Comparison of ENCODE assay signal across 1 cellular context in the genomic region with DNA sequence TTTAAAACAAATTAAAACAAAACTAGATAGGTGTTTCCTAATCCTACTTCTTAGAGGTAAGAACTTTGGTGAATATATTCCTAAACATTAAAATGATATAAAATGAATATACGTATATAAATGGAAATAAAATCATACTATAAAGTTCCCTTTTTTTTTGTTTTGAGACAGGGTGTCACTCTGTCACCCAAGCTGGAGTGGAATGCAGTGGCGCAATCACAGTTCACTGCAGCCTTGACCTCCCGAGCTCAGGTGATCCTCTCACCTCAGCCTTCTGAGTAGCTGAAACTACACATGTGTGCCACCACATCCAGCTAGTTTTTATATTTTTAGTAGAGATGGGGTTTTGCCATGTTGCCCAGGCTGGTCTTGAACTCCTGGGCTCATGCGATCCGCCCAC.
A peak's percentile ranks its signal among the peaks of the same experiment; 100 is the strongest.
TF ChIP-seq lines count a peak whose summit lies in the region.

No MANE protein-coding gene starts in this region.

TF ChIP-seq in HepG2, 621 proteins besides CTCF, POLR2A, EP300 and RAD21 (continues in another document):
- TF ChIP-seq THAP11 (CRISPR knock-in tag; IDR thresholded peaks at IDR 0.05) = no peak
- TF ChIP-seq RBM22 (optimal IDR thresholded peaks at IDR 0.05; ENCODE audit: low read length) = no peak
- TF ChIP-seq, protein P1, sequence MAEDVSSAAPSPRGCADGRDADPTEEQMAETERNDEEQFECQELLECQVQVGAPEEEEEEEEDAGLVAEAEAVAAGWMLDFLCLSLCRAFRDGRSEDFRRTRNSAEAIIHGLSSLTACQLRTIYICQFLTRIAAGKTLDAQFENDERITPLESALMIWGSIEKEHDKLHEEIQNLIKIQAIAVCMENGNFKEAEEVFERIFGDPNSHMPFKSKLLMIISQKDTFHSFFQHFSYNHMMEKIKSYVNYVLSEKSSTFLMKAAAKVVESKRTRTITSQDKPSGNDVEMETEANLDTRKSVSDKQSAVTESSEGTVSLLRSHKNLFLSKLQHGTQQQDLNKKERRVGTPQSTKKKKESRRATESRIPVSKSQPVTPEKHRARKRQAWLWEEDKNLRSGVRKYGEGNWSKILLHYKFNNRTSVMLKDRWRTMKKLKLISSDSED (CRISPR knock-in tag; IDR thresholded peaks at IDR 0.05) = no peak
- TF ChIP-seq ZNF232 (CRISPR knock-in tag; IDR thresholded peaks at IDR 0.05; ENCODE audit: borderline replicate concordance) = no peak
- TF ChIP-seq ZBTB20 (CRISPR knock-in tag; IDR thresholded peaks at IDR 0.05; ENCODE audit: borderline replicate concordance, low read depth) = no peak
- TF ChIP-seq, protein P2, sequence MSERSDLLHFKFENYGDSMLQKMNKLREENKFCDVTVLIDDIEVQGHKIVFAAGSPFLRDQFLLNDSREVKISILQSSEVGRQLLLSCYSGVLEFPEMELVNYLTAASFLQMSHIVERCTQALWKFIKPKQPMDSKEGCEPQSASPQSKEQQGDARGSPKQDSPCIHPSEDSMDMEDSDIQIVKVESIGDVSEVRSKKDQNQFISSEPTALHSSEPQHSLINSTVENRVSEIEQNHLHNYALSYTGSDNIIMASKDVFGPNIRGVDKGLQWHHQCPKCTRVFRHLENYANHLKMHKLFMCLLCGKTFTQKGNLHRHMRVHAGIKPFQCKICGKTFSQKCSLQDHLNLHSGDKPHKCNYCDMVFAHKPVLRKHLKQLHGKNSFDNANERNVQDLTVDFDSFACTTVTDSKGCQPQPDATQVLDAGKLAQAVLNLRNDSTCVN (CRISPR knock-in tag; IDR thresholded peaks at IDR 0.05; ENCODE audit: borderline replicate concordance) = no peak
- no peak for TF ChIP-seq RFX5 (IDR thresholded peaks at IDR 0.05; ENCODE audit: low read depth, low read length)
- TF ChIP-seq GATAD1 (CRISPR knock-in tag; IDR thresholded peaks at IDR 0.05) = no peak
- no peak for TF ChIP-seq ZNF737 (CRISPR knock-in tag; IDR thresholded peaks at IDR 0.05; ENCODE audit: borderline replicate concordance)
- TF ChIP-seq ZNF652 (CRISPR knock-in tag; IDR thresholded peaks at IDR 0.05; ENCODE audit: borderline replicate concordance, low read depth) = no peak
- peak; percentile 85 for TF ChIP-seq CEBPG (CRISPR knock-in tag; IDR thresholded peaks at IDR 0.05)
- TF ChIP-seq TEAD3 (CRISPR knock-in tag; optimal IDR thresholded peaks at IDR 0.05; ENCODE audit: borderline replicate concordance) = peak; percentile 85
- no peak for TF ChIP-seq ZNF263 (CRISPR knock-in tag; IDR thresholded peaks at IDR 0.05)
- TF ChIP-seq, protein P3, sequence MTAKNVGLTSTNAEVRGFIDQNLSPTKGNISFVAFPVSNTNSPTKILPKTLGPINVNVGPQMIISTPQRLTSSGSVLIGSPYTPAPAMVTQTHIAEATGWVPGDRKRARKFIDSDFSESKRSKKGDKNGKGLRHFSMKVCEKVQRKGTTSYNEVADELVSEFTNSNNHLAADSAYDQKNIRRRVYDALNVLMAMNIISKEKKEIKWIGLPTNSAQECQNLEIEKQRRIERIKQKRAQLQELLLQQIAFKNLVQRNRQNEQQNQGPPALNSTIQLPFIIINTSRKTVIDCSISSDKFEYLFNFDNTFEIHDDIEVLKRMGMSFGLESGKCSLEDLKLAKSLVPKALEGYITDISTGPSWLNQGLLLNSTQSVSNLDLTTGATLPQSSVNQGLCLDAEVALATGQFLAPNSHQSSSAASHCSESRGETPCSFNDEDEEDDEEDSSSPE (CRISPR knock-in tag; IDR thresholded peaks at IDR 0.05) = no peak
- no peak for TF ChIP-seq MAZ (IDR thresholded peaks at IDR 0.05; ENCODE audit: borderline replicate concordance, low read depth, low read length)
- TF ChIP-seq MAZ (CRISPR knock-in tag; IDR thresholded peaks at IDR 0.05; ENCODE audit: low read depth) = no peak
- peak; percentile 23; the same call in 1 of the 2 replicates for TF ChIP-seq HNF4A (CRISPR knock-in tag; IDR thresholded peaks at IDR 0.05)
- TF ChIP-seq ZNF326 (CRISPR knock-in tag; IDR thresholded peaks at IDR 0.05; ENCODE audit: borderline replicate concordance) = no peak
- TF ChIP-seq SAP130 (CRISPR knock-in tag; IDR thresholded peaks at IDR 0.05; ENCODE audit: low read depth) = no peak
- TF ChIP-seq, protein P4, sequence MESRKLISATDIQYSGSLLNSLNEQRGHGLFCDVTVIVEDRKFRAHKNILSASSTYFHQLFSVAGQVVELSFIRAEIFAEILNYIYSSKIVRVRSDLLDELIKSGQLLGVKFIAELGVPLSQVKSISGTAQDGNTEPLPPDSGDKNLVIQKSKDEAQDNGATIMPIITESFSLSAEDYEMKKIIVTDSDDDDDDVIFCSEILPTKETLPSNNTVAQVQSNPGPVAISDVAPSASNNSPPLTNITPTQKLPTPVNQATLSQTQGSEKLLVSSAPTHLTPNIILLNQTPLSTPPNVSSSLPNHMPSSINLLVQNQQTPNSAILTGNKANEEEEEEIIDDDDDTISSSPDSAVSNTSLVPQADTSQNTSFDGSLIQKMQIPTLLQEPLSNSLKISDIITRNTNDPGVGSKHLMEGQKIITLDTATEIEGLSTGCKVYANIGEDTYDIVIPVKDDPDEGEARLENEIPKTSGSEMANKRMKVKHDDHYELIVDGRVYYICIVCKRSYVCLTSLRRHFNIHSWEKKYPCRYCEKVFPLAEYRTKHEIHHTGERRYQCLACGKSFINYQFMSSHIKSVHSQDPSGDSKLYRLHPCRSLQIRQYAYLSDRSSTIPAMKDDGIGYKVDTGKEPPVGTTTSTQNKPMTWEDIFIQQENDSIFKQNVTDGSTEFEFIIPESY (CRISPR knock-in tag; IDR thresholded peaks at IDR 0.05) = no peak
- no peak for TF ChIP-seq ZNF570 (CRISPR knock-in tag; IDR thresholded peaks at IDR 0.05; ENCODE audit: borderline replicate concordance)
- TF ChIP-seq PHF8 (CRISPR knock-in tag; IDR thresholded peaks at IDR 0.05) = no peak
- TF ChIP-seq ZNF180 (CRISPR knock-in tag; IDR thresholded peaks at IDR 0.05; ENCODE audit: borderline replicate concordance, low read depth) = no peak
- TF ChIP-seq KLF9 (CRISPR knock-in tag; IDR thresholded peaks at IDR 0.05; ENCODE audit: low read depth) = no peak
- TF ChIP-seq, protein P5, sequence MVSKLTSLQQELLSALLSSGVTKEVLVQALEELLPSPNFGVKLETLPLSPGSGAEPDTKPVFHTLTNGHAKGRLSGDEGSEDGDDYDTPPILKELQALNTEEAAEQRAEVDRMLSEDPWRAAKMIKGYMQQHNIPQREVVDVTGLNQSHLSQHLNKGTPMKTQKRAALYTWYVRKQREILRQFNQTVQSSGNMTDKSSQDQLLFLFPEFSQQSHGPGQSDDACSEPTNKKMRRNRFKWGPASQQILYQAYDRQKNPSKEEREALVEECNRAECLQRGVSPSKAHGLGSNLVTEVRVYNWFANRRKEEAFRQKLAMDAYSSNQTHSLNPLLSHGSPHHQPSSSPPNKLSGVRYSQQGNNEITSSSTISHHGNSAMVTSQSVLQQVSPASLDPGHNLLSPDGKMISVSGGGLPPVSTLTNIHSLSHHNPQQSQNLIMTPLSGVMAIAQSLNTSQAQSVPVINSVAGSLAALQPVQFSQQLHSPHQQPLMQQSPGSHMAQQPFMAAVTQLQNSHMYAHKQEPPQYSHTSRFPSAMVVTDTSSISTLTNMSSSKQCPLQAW (CRISPR knock-in tag; IDR thresholded peaks at IDR 0.05) = no peak
- TF ChIP-seq DMAP1 (CRISPR knock-in tag; IDR thresholded peaks at IDR 0.05) = no peak
- no peak for TF ChIP-seq ATF1 (CRISPR knock-in tag; IDR thresholded peaks at IDR 0.05)
- no peak for TF ChIP-seq NFIB (CRISPR knock-in tag; IDR thresholded peaks at IDR 0.05; ENCODE audit: borderline replicate concordance)
- TF ChIP-seq ZNF547 (CRISPR knock-in tag; IDR thresholded peaks at IDR 0.05) = no peak
- TF ChIP-seq RORA (CRISPR knock-in tag; IDR thresholded peaks at IDR 0.05) = no peak
- no peak for TF ChIP-seq ZFYVE20 (CRISPR knock-in tag; IDR thresholded peaks at IDR 0.05; ENCODE audit: borderline replicate concordance, low read depth)
- no peak for TF ChIP-seq TAF15 (IDR thresholded peaks at IDR 0.05; ENCODE audit: low read depth, low read length, poor library complexity, severe bottlenecking)
- no peak for TF ChIP-seq ATM (IDR thresholded peaks at IDR 0.05; ENCODE audit: borderline replicate concordance)
- no peak for TF ChIP-seq ZNF788 (CRISPR knock-in tag; IDR thresholded peaks at IDR 0.05; ENCODE audit: borderline replicate concordance)
- no peak for TF ChIP-seq IRX3 (CRISPR knock-in tag; IDR thresholded peaks at IDR 0.05; ENCODE audit: borderline replicate concordance, low read depth)
- no peak for TF ChIP-seq ZNF766 (CRISPR knock-in tag; IDR thresholded peaks at IDR 0.05; ENCODE audit: borderline replicate concordance)
- TF ChIP-seq SOX13 (IDR thresholded peaks at IDR 0.05) = no peak
- peak in 1 of 2 experiments; percentile 26; a peak in 1 of 4 replicates for TF ChIP-seq SOX13 (CRISPR knock-in tag; conservative IDR thresholded peaks at IDR 0.05 in 1 of 2, IDR thresholded peaks at IDR 0.05 in 1 of 2)
- no peak for TF ChIP-seq ADNP (CRISPR knock-in tag; IDR thresholded peaks at IDR 0.05)
- TF ChIP-seq ZNF563 (CRISPR knock-in tag; IDR thresholded peaks at IDR 0.05) = no peak
- TF ChIP-seq ZMYM2 (CRISPR knock-in tag; IDR thresholded peaks at IDR 0.05) = no peak
- TF ChIP-seq ZNF138 (CRISPR knock-in tag; IDR thresholded peaks at IDR 0.05; ENCODE audit: low read depth) = no peak
- TF ChIP-seq, protein P6, sequence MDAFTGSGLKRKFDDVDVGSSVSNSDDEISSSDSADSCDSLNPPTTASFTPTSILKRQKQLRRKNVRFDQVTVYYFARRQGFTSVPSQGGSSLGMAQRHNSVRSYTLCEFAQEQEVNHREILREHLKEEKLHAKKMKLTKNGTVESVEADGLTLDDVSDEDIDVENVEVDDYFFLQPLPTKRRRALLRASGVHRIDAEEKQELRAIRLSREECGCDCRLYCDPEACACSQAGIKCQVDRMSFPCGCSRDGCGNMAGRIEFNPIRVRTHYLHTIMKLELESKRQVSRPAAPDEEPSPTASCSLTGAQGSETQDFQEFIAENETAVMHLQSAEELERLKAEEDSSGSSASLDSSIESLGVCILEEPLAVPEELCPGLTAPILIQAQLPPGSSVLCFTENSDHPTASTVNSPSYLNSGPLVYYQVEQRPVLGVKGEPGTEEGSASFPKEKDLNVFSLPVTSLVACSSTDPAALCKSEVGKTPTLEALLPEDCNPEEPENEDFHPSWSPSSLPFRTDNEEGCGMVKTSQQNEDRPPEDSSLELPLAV (CRISPR knock-in tag; conservative IDR thresholded peaks at IDR 0.05; ENCODE audit: low read depth) = no peak
- no peak for TF ChIP-seq DNMT3B (CRISPR knock-in tag; conservative IDR thresholded peaks at IDR 0.05)
- no peak for TF ChIP-seq ZBTB21 (CRISPR knock-in tag; IDR thresholded peaks at IDR 0.05)
- TF ChIP-seq ZNF607 (CRISPR knock-in tag; IDR thresholded peaks at IDR 0.05; ENCODE audit: borderline replicate concordance) = no peak
- TF ChIP-seq DR1 (CRISPR knock-in tag; IDR thresholded peaks at IDR 0.05) = no peak
- no peak for TF ChIP-seq MYC (CRISPR knock-in tag; IDR thresholded peaks at IDR 0.05; ENCODE audit: borderline replicate concordance)
- peak; percentile 23; the same call in 1 of the 2 replicates for TF ChIP-seq SALL1 (CRISPR knock-in tag; IDR thresholded peaks at IDR 0.05)
- TF ChIP-seq, protein P7, sequence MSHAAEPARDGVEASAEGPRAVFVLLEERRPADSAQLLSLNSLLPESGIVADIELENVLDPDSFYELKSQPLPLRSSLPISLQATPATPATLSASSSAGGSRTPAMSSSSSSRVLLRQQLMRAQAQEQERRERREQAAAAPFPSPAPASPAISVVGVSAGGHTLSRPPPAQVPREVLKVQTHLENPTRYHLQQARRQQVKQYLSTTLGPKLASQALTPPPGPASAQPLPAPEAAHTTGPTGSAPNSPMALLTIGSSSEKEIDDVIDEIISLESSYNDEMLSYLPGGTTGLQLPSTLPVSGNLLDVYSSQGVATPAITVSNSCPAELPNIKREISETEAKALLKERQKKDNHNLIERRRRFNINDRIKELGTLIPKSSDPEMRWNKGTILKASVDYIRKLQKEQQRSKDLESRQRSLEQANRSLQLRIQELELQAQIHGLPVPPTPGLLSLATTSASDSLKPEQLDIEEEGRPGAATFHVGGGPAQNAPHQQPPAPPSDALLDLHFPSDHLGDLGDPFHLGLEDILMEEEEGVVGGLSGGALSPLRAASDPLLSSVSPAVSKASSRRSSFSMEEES (CRISPR knock-in tag; IDR thresholded peaks at IDR 0.05) = 0 out of 2 replicates have a peak, but pooled peaks have one; percentile 19
- no peak for TF ChIP-seq POLR2AphosphoS2 (IDR thresholded peaks at IDR 0.05; ENCODE audit: low read depth, low read length)
- TF ChIP-seq NR2F1 (CRISPR knock-in tag; IDR thresholded peaks at IDR 0.05) = peak; percentile 70; a peak in 3 of 4 replicates
- TF ChIP-seq, protein P8, sequence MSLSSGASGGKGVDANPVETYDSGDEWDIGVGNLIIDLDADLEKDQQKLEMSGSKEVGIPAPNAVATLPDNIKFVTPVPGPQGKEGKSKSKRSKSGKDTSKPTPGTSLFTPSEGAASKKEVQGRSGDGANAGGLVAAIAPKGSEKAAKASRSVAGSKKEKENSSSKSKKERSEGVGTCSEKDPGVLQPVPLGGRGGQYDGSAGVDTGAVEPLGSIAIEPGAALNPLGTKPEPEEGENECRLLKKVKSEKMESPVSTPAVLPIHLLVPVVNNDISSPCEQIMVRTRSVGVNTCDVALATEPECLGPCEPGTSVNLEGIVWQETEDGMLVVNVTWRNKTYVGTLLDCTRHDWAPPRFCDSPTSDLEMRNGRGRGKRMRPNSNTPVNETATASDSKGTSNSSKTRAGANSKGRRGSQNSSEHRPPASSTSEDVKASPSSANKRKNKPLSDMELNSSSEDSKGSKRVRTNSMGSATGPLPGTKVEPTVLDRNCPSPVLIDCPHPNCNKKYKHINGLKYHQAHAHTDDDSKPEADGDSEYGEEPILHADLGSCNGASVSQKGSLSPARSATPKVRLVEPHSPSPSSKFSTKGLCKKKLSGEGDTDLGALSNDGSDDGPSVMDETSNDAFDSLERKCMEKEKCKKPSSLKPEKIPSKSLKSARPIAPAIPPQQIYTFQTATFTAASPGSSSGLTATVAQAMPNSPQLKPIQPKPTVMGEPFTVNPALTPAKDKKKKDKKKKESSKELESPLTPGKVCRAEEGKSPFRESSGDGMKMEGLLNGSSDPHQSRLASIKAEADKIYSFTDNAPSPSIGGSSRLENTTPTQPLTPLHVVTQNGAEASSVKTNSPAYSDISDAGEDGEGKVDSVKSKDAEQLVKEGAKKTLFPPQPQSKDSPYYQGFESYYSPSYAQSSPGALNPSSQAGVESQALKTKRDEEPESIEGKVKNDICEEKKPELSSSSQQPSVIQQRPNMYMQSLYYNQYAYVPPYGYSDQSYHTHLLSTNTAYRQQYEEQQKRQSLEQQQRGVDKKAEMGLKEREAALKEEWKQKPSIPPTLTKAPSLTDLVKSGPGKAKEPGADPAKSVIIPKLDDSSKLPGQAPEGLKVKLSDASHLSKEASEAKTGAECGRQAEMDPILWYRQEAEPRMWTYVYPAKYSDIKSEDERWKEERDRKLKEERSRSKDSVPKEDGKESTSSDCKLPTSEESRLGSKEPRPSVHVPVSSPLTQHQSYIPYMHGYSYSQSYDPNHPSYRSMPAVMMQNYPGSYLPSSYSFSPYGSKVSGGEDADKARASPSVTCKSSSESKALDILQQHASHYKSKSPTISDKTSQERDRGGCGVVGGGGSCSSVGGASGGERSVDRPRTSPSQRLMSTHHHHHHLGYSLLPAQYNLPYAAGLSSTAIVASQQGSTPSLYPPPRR (CRISPR knock-in tag; IDR thresholded peaks at IDR 0.05; ENCODE audit: borderline replicate concordance) = no peak
- TF ChIP-seq FOXA3 (CRISPR knock-in tag; IDR thresholded peaks at IDR 0.05) = no peak
- TF ChIP-seq, protein P9, sequence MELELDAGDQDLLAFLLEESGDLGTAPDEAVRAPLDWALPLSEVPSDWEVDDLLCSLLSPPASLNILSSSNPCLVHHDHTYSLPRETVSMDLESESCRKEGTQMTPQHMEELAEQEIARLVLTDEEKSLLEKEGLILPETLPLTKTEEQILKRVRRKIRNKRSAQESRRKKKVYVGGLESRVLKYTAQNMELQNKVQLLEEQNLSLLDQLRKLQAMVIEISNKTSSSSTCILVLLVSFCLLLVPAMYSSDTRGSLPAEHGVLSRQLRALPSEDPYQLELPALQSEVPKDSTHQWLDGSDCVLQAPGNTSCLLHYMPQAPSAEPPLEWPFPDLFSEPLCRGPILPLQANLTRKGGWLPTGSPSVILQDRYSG (CRISPR knock-in tag; IDR thresholded peaks at IDR 0.05) = no peak
